In the genomic region with DNA sequence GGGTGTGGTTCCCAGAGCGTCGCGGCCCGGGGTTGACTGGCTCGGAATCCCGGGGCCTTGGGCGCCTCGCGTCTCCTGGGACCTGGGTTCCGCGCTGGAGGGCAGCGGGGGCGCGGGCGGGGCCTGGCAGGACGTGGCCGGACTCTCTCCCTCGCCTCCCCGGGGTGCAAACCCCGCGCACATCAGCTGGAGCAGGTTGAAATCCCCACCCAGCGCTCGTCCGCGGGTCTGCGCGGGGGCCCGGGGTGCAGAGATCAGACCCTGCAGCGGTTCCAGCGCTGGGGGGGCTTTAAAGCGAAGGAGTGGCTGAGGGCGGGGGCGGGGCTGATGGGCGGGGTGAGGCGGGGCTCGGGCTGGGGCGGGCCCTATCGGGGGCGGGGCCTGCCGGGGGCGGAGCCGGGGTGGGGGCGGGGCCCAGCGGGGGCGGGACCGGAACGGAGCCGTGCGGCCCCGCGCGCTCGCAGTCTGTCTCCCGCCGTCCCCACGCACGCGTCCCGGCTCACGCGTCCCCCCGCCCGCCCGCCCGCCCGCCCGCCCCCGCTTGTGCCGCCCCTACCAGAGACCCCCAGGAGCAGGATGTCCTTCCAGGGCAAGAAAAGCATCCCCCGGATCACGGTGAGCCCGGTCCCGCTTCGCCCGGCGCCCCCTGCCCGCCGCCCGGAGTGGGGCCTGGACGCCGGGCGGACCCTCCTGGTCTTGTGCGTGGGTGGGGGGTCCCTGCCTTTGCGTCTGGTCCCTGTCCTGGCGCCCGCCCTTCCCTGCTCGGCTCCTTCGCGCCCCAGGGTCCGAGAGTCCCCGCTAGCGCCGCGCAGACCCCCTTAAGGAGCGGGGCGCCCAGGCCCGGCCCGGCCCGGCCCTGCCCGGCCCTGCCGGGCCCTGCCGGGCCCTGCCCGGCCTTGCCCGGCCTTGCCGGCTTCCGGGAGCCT, we compare ENCODE assay signal across 1 cellular context.
TF ChIP-seq lines count a peak whose summit lies in the region.

DPYSL4 (plus strand) TSS at position 461 of the 926 bp plus-strand sequence; CDS start at position 577, 116 bp downstream.

TF ChIP-seq in HCT116, 20 proteins besides CTCF, POLR2A, EP300 and RAD21 (continued from another document):
- TF ChIP-seq, protein P1, sequence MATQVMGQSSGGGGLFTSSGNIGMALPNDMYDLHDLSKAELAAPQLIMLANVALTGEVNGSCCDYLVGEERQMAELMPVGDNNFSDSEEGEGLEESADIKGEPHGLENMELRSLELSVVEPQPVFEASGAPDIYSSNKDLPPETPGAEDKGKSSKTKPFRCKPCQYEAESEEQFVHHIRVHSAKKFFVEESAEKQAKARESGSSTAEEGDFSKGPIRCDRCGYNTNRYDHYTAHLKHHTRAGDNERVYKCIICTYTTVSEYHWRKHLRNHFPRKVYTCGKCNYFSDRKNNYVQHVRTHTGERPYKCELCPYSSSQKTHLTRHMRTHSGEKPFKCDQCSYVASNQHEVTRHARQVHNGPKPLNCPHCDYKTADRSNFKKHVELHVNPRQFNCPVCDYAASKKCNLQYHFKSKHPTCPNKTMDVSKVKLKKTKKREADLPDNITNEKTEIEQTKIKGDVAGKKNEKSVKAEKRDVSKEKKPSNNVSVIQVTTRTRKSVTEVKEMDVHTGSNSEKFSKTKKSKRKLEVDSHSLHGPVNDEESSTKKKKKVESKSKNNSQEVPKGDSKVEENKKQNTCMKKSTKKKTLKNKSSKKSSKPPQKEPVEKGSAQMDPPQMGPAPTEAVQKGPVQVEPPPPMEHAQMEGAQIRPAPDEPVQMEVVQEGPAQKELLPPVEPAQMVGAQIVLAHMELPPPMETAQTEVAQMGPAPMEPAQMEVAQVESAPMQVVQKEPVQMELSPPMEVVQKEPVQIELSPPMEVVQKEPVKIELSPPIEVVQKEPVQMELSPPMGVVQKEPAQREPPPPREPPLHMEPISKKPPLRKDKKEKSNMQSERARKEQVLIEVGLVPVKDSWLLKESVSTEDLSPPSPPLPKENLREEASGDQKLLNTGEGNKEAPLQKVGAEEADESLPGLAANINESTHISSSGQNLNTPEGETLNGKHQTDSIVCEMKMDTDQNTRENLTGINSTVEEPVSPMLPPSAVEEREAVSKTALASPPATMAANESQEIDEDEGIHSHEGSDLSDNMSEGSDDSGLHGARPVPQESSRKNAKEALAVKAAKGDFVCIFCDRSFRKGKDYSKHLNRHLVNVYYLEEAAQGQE (IDR thresholded peaks at IDR 0.05; ENCODE audit: low read depth) = no peak
- no peak for TF ChIP-seq JUND (IDR thresholded peaks at IDR 0.05)
- TF ChIP-seq ZNF274 (IDR thresholded peaks at IDR 0.05; ENCODE audit: low read depth, low read length) = no peak
- TF ChIP-seq YY1 (IDR thresholded peaks at IDR 0.05; ENCODE audit: extremely low read depth, insufficient replicate concordance, low read depth, low read length) = no peak
- TF ChIP-seq SRF (IDR thresholded peaks at IDR 0.05; ENCODE audit: low read depth) = no peak
- TF ChIP-seq FOSL1 (IDR thresholded peaks at IDR 0.05; ENCODE audit: low read depth) = no peak
- TF ChIP-seq CEBPB (IDR thresholded peaks at IDR 0.05; ENCODE audit: low read depth) = no peak
- TF ChIP-seq SIN3A (IDR thresholded peaks at IDR 0.05; ENCODE audit: low read depth) = no peak
- TF ChIP-seq CBX3 (IDR thresholded peaks at IDR 0.05; ENCODE audit: low read depth) = no peak
